ENCODE assay signal across 1 cellular context in genomic region chr18:64134044-64134757, GRCh38.
TF ChIP-seq lines count a peak whose summit lies in the region.

No MANE protein-coding gene starts in this region.

TF ChIP-seq in WTC11, 78 proteins besides CTCF, POLR2A, EP300 and RAD21 (continued from another document):
- TF ChIP-seq ATF2 (CRISPR knock-in tag; IDR thresholded peaks at IDR 0.05; ENCODE audit: borderline replicate concordance, low read depth) (no peak), USF2 (CRISPR knock-in tag; IDR thresholded peaks at IDR 0.05) (no peak), RELA (CRISPR knock-in tag; IDR thresholded peaks at IDR 0.05; ENCODE audit: borderline replicate concordance) (no peak), CDX4 (CRISPR knock-in tag; IDR thresholded peaks at IDR 0.05; ENCODE audit: borderline replicate concordance) (no peak), E2F4 (CRISPR knock-in tag; IDR thresholded peaks at IDR 0.05; ENCODE audit: borderline replicate concordance, low read depth) (no peak), ZNF423 (CRISPR knock-in tag; IDR thresholded peaks at IDR 0.05) (no peak), ZNF219 (CRISPR knock-in tag; IDR thresholded peaks at IDR 0.05; ENCODE audit: borderline replicate concordance) (no peak), AFF4 (CRISPR knock-in tag; IDR thresholded peaks at IDR 0.05; ENCODE audit: borderline replicate concordance) (no peak), EMX1 (CRISPR knock-in tag; IDR thresholded peaks at IDR 0.05) (no peak), ZNF232 (CRISPR knock-in tag; IDR thresholded peaks at IDR 0.05) (no peak), ESRRA (CRISPR knock-in tag; IDR thresholded peaks at IDR 0.05; ENCODE audit: borderline replicate concordance) (no peak)
